8 cellular contexts compared by ENCODE assay signal in genomic region chr6:30101939-30102700, GRCh38. TPM values are rescaled to one million over a fixed set of nuclear protein-coding genes. Genes with fewer than 3 reads are reported as not detected.
A peak's percentile ranks its signal among the peaks of the same experiment; 100 is the strongest.
DNase-seq lines count a peak whose midpoint lies in the region; ATAC-seq and TF ChIP-seq lines count a peak whose summit lies in the region.

No MANE protein-coding gene starts in this region.

- H3K4me1 ChIP-seq in H9 (ENCODE audit: insufficient read depth, low read length), result peaks cover 5% of the 10 kb centered on the region; the same call in 1 of the 2 replicates
- peaks cover 12% of the 10 kb centered on the region for H3K4me1 ChIP-seq in colonic mucosa

- H3K79me1 ChIP-seq in H9 (ENCODE audit: insufficient read depth, low read depth, low read length, poor library complexity, severe bottlenecking), result no peaks in the 10 kb centered on the region

- intact Hi-C loops in colonic mucosa (cut with DNase I), result loop anchor here (5.0 kb wide), 3 partner anchors 35 to 110 kb away; partner anchors contain the start of genes PPP1R11 and TRIM26

- no peak overlapping the region for H2BK12ac ChIP-seq in H9 (ENCODE audit: insufficient read length, low read depth, low read length)

- H4K91ac ChIP-seq in H9 (ENCODE audit: insufficient read length, low read depth, low read length), result no peak overlapping the region

- H2BK5ac ChIP-seq in H9 (ENCODE audit: insufficient read length, low read length), result no peak overlapping the region

- H4K8ac ChIP-seq in H9 (replicated peaks; ENCODE audit: insufficient read length, low read depth, low read length), result no peak overlapping the region

- peak overlapping the region; percentile 95 for H3K4me2 ChIP-seq in H9 (ENCODE audit: insufficient read depth, insufficient read length, low read length)

- no peak overlapping the region for H2AFZ ChIP-seq in H9 (ENCODE audit: low read length)

- peaks cover 36% of the 10 kb centered on the region; the same call in 1 of the 2 replicates for H3K27me3 ChIP-seq in H9 (ENCODE audit: insufficient read depth, low read length)
- no peaks in the 10 kb centered on the region for H3K27me3 ChIP-seq in colonic mucosa

- H3K27ac Mint-ChIP-seq in H9, result no peak overlapping the region

- H3K27me3 Mint-ChIP-seq in H9 (ENCODE audit: low read depth), result peaks cover 97% of the 10 kb centered on the region

- H2BK15ac ChIP-seq in H9 (ENCODE audit: low read depth, low read length), result no peak overlapping the region

- no CpG with 5 or more reads among the region's 48 CpGs for WGBS in H9 (ENCODE audit: extremely low coverage, insufficient read length, low lambda C conversion rate)

- H4K5ac ChIP-seq in H9 (ENCODE audit: insufficient read length, low read depth, low read length), result no peak overlapping the region

- H3K4ac ChIP-seq in H9 (ENCODE audit: low read depth, low read length), result no peak overlapping the region

- H3K4me3 ChIP-seq in colonic mucosa, result peak overlapping the region; percentile 23

- ATAC-seq in HG03520 (IDR thresholded peaks at IDR 0.05; ENCODE audit: unreplicated experiment), result no peak

- H3K23ac ChIP-seq in H9 (ENCODE audit: insufficient read length, low read depth, low read length), result no peak overlapping the region

- H3K4me1 Mint-ChIP-seq in H9, result peaks cover 37 to 39% of the 10 kb centered on the region in 2 experiments

- H3T11ph ChIP-seq in H9 (ENCODE audit: low read length), result no peak overlapping the region

- peaks cover 22% of the 10 kb centered on the region for H3K23me2 ChIP-seq in H9 (ENCODE audit: insufficient read length, low read depth, low read length, poor library complexity, severe bottlenecking)

- H3K9me3 Mint-ChIP-seq in H9, result peaks cover 0 to 5% of the 10 kb centered on the region in 2 experiments; a peak in 3 of 5 replicates

- no peak overlapping the region for H3K27ac ChIP-seq in H9 (ENCODE audit: insufficient read length, low read depth, low read length)
- peak overlapping the region; percentile 80 for H3K27ac ChIP-seq in colonic mucosa

- peak overlapping the region; percentile 52 to 83 for H3K4me3 Mint-ChIP-seq in H9

- no peak overlapping the region for H2BK120ac ChIP-seq in H9 (ENCODE audit: low read depth, low read length, poor library complexity, severe bottlenecking)

- no peaks in the 10 kb centered on the region for H4K20me1 ChIP-seq in H9 (ENCODE audit: control insufficient read depth, insufficient read depth, insufficient read length)

- H2BK20ac ChIP-seq in H9 (ENCODE audit: low read depth, low read length, poor library complexity, severe bottlenecking), result no peak overlapping the region

- H2AK5ac ChIP-seq in H9 (ENCODE audit: insufficient read length, low read length), result no peak overlapping the region

- H3K56ac ChIP-seq in H9 (ENCODE audit: insufficient read length, low read depth, low read length), result no peak overlapping the region

- peak; percentile 45 for DNase-seq in DMS 273 treated with DMSO at 0.1 percent for 48 hours (lab: John Stamatoyannopoulos, UW)
- peak; percentile 95 for DNase-seq in H9
- DNase-seq in NCI-H2227 (lab: John Stamatoyannopoulos, UW; ENCODE audit: unreplicated experiment), result peak; percentile 87
- peak; percentile 52 to 69 for DNase-seq in activated CD4-positive, alpha-beta T cell treated with anti-CD3 and anti-CD28 coated beads for 4 hours
- DNase-seq in colonic mucosa, result peak; percentile 96
- DNase-seq in kidney tubule cell (ENCODE audit: low spot score), result peak; percentile 87
- DNase-seq in stimulated activated CD4-positive, alpha-beta T cell treated with anti-CD3 and anti-CD28 coated beads, Interleukin-12 subunit alpha, Interleukin-12 subunit beta, amount 100 ng/mL, for 48 hours (ENCODE audit: low read depth in 2 of 3, low spot score in 1 of 3), result peak; percentile 38 to 78 (median 53)

- TF ChIP-seq CTCF in H9 (conservative IDR thresholded peaks at IDR 0.05) (no peak; the same call in 2 of the 3 replicates), colonic mucosa (IDR thresholded peaks at IDR 0.05) (no peak)

- H3K36me3 Mint-ChIP-seq in H9 (ENCODE audit: insufficient read depth in 1 of 3, low read depth in 3 of 3), result peaks cover 0 to 2% (median 0%) of the 10 kb centered on the region in 3 experiments; a peak in 1 of 7 replicates

- H3K9ac ChIP-seq in H9 (ENCODE audit: extremely low read depth, insufficient read length, low read length) (no peak overlapping the region), colonic mucosa (ENCODE audit: low read depth in 2 of 2, low read length in 2 of 2) (peak overlapping the region; percentile 57 to 85)

- no peak overlapping the region for H3K14ac ChIP-seq in H9 (ENCODE audit: insufficient read depth, low read length)

- H3K9me3 ChIP-seq in H9 (ENCODE audit: control insufficient read depth, low read depth, low read length), result no peaks in the 10 kb centered on the region
- no peaks in the 10 kb centered on the region for H3K9me3 ChIP-seq in colonic mucosa

- no peaks in the 10 kb centered on the region for H3K79me2 ChIP-seq in H9 (ENCODE audit: insufficient read depth, low read length)

- H3K18ac ChIP-seq in H9 (ENCODE audit: insufficient read length, low read depth, low read length), result no peak overlapping the region

- no peaks in the 10 kb centered on the region for H3K36me3 ChIP-seq in colonic mucosa

RNA-seq across cellular contexts. Expression of gene TRIM31, which starts 10.8 kb away (rescaled TPM):
- total RNA-seq in H9 (2021), result not detected in 2 replicates
- total RNA-seq in colonic mucosa, result 10 to 100 TPM; 44.4 to 51.2 TPM

RNA-seq across cellular contexts. Expression of gene RNF39, which starts 26.6 kb away (rescaled TPM):
- total RNA-seq in H9 (2021) (0.26 and 0.39 TPM in 2 replicates), colonic mucosa (1 to 10 TPM in 1 of 2 donors, under 1 TPM in 1; 0.93 to 1.6 TPM)

RNA-seq across cellular contexts. Expression of gene TRIM40, which starts 33.8 kb away (rescaled TPM):
- total RNA-seq in H9 (2021) (not detected in 2 replicates), colonic mucosa (10 to 100 TPM; 10.7 to 17.0 TPM)

RNA-seq across cellular contexts. Expression of gene PPP1R11, which starts 35.1 kb away (rescaled TPM):
- 22.7 and 23.8 TPM in 2 replicates for total RNA-seq in H9 (2021)
- total RNA-seq in colonic mucosa, result 10 to 100 TPM; 77.9 to 87.1 TPM

RNA-seq across cellular contexts. Expression of gene POLR1H, which starts 41.1 kb away (rescaled TPM):
- 31.9 and 33.1 TPM in 2 replicates for total RNA-seq in H9 (2021)
- total RNA-seq in colonic mucosa, result 10 to 100 TPM; 33.2 to 38.4 TPM

Comparison
In these comparisons a context has a peak if more than half of its experiments do, and no peak if none do; other contexts are left out.
1. DNase-seq: peak in every context shown above with its lines; median percentile 96 in colonic mucosa; 95 in H9; 87 in NCI-H2227; 87 in kidney tubule cell; 60 in activated CD4-positive, alpha-beta T cell treated with anti-CD3 and anti-CD28 coated beads for 4 hours; 53 in stimulated activated CD4-positive, alpha-beta T cell treated with anti-CD3 and anti-CD28 coated beads, Interleukin-12 subunit alpha, Interleukin-12 subunit beta, amount 100 ng/mL, for 48 hours; 45 in DMS 273 treated with DMSO at 0.1 percent for 48 hours.
2. RNA of gene TRIM31, which starts 10.8 kb away (total RNA-seq): 44.4 to 51.2 TPM in colonic mucosa; not detected in H9; every median in the first group is over 10 times any median in the second.
3. RNA of gene TRIM40, which starts 33.8 kb away (total RNA-seq): 10.7 to 17.0 TPM in colonic mucosa; not detected in H9; every median in the first group is over 10 times any median in the second.